ENCODE assay signal across 1 cellular context in genomic region chr15:92869977-92870644, GRCh38.
TF ChIP-seq lines count a peak whose summit lies in the region.

No MANE protein-coding gene starts in this region.

TF ChIP-seq in HCT116, 20 proteins besides CTCF, POLR2A, EP300 and RAD21 (continued from another document):
- TF ChIP-seq, protein P1, sequence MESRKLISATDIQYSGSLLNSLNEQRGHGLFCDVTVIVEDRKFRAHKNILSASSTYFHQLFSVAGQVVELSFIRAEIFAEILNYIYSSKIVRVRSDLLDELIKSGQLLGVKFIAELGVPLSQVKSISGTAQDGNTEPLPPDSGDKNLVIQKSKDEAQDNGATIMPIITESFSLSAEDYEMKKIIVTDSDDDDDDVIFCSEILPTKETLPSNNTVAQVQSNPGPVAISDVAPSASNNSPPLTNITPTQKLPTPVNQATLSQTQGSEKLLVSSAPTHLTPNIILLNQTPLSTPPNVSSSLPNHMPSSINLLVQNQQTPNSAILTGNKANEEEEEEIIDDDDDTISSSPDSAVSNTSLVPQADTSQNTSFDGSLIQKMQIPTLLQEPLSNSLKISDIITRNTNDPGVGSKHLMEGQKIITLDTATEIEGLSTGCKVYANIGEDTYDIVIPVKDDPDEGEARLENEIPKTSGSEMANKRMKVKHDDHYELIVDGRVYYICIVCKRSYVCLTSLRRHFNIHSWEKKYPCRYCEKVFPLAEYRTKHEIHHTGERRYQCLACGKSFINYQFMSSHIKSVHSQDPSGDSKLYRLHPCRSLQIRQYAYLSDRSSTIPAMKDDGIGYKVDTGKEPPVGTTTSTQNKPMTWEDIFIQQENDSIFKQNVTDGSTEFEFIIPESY (IDR thresholded peaks at IDR 0.05; ENCODE audit: extremely low read depth, insufficient replicate concordance, low read length), result no peak
- no peak for TF ChIP-seq SIN3A (IDR thresholded peaks at IDR 0.05; ENCODE audit: low read depth)
- no peak for TF ChIP-seq EZH2phosphoT487 (IDR thresholded peaks at IDR 0.05; ENCODE audit: borderline replicate concordance)
- TF ChIP-seq ZFX (IDR thresholded peaks at IDR 0.05), result no peak
- TF ChIP-seq JUND (IDR thresholded peaks at IDR 0.05), result no peak
- TF ChIP-seq SRF (IDR thresholded peaks at IDR 0.05; ENCODE audit: low read depth), result no peak
- TF ChIP-seq CBX3 (IDR thresholded peaks at IDR 0.05; ENCODE audit: low read depth), result no peak
- TF ChIP-seq MAX (IDR thresholded peaks at IDR 0.05), result no peak
- no peak for TF ChIP-seq YY1 (IDR thresholded peaks at IDR 0.05; ENCODE audit: extremely low read depth, insufficient replicate concordance, low read depth, low read length)
- TF ChIP-seq FOSL1 (IDR thresholded peaks at IDR 0.05; ENCODE audit: low read depth), result no peak
- no peak for TF ChIP-seq ATF3 (IDR thresholded peaks at IDR 0.05)
